9 cellular contexts compared by ENCODE assay signal in genomic region chr4:24557036-24558022, GRCh38. TPM values are rescaled to one million over a fixed set of nuclear protein-coding genes. Genes with fewer than 3 reads are reported as not detected.
DNase-seq lines count a peak whose midpoint lies in the region; ATAC-seq, FAIRE-seq and TF ChIP-seq lines count a peak whose summit lies in the region.
"Had no signal": no experiment of that assay in that cellular context is flagged by ENCODE, and none has a peak within 500 bp of the region (broad histone marks: within the 10 kb centered on the region; RNA-seq: fewer than 3 reads in every experiment).

No MANE protein-coding gene starts in this region.

- H3K9ac ChIP-seq in mucosa of rectum (ENCODE audit: low read depth in 1 of 2, low read length in 2 of 2), result no peak overlapping the region

- peaks cover 74% of the 10 kb centered on the region for H3K4me1 Mint-ChIP-seq in brain

- peak overlapping the region in 4 of 5 experiments; percentile 4 to 61 (median 50) for H3K27ac Mint-ChIP-seq in brain

- peak overlapping the region in 1 of 5 experiments; percentile 53 for H3K4me3 Mint-ChIP-seq in brain

- H3K4me3 ChIP-seq in mucosa of rectum (ENCODE audit: low read length in 2 of 2), result no peak overlapping the region

- H3K9me3 ChIP-seq in mucosa of rectum (ENCODE audit: control insufficient read depth in 2 of 2, low read length in 2 of 2), result no peaks in the 10 kb centered on the region

- FAIRE-seq in GM12891 (lab: Jason Lieb, UNC), result peak; percentile 78
- no peak for FAIRE-seq in HTR-8/SVneo (lab: Jason Lieb, UNC)
- FAIRE-seq: frontal cortex had no signal

- peaks cover 79% of the 10 kb centered on the region for H3K36me3 Mint-ChIP-seq in brain

- no peaks in the 10 kb centered on the region for H3K27me3 ChIP-seq in mucosa of rectum (ENCODE audit: control insufficient read depth in 2 of 2, insufficient read depth in 2 of 2, low read length in 2 of 2)

- ATAC-seq in GM19455 (IDR thresholded peaks at IDR 0.05; ENCODE audit: unreplicated experiment), result no peak

- DNase-seq in GM12891 (ENCODE audit: insufficient read length, low spot score), result no peak
- peak; percentile 31 to 61 for DNase-seq in Kasumi-1 (lab: John Stamatoyannopoulos, UW)
- DNase-seq in occipital lobe (lab: John Stamatoyannopoulos, UW), result no peak
- no peak for DNase-seq in HTR-8/SVneo (ENCODE audit: insufficient read length, low spot score)
- DNase-seq in middle frontal gyrus (ENCODE audit: extremely low spot score, low spot score), result no peak

- peaks cover 4 to 10% (median 6%) of the 10 kb centered on the region in 5 experiments for H3K9me3 Mint-ChIP-seq in brain

- TF ChIP-seq POLR2A in GM12891 (IDR thresholded peaks at IDR 0.05; ENCODE audit: low read depth, low read length), result no peak

- H3K27ac ChIP-seq in mucosa of rectum (ENCODE audit: low read depth in 2 of 2, low read length in 2 of 2), result peak overlapping the region; percentile 7 to 41

- H3K27me3 Mint-ChIP-seq in brain, result no peaks in the 10 kb centered on the region

- peaks cover 2 to 8% of the 10 kb centered on the region in 2 donors for H3K4me1 ChIP-seq in mucosa of rectum (ENCODE audit: control insufficient read depth in 2 of 2, insufficient read depth in 2 of 2, low read length in 2 of 2)

- H3K36me3 ChIP-seq in mucosa of rectum (ENCODE audit: control insufficient read depth in 2 of 2, insufficient read depth in 2 of 2, low read length in 2 of 2), result peaks cover 15 to 20% of the 10 kb centered on the region in 2 donors

- no peak for TF ChIP-seq CTCF in brain (conservative IDR thresholded peaks at IDR 0.05)

TF ChIP-seq in GM12891, 5 proteins besides CTCF, POLR2A, EP300 and RAD21:
- TF ChIP-seq TAF1 (IDR thresholded peaks at IDR 0.05; ENCODE audit: low read depth, low read length), result no peak
- TF ChIP-seq POU2F2 (IDR thresholded peaks at IDR 0.05; ENCODE audit: low read depth, low read length), result no peak
TF ChIP-seq in GM12891: peak in this region for 0.

RNA-seq across cellular contexts. Expression of gene DHX15, which starts 27.0 kb away (rescaled TPM):
- 107 TPM for polyA plus RNA-seq in GM12891 (2012; ENCODE audit: low read depth, missing spikeins)
- 63.8 TPM for polyA plus RNA-seq in brain (ENCODE audit: insufficient read depth, low read depth, low replicate concordance)
- 225 TPM for total RNA-seq in occipital lobe

Comparison
In these comparisons a context has a peak if more than half of its experiments do, and no peak if none do; other contexts are left out.
1. DNase-seq: peak in Kasumi-1 (2 of 2); none in GM12891 (single experiment), occipital lobe (single experiment), HTR-8/SVneo (single experiment) and middle frontal gyrus (single experiment).